In the genomic region with DNA sequence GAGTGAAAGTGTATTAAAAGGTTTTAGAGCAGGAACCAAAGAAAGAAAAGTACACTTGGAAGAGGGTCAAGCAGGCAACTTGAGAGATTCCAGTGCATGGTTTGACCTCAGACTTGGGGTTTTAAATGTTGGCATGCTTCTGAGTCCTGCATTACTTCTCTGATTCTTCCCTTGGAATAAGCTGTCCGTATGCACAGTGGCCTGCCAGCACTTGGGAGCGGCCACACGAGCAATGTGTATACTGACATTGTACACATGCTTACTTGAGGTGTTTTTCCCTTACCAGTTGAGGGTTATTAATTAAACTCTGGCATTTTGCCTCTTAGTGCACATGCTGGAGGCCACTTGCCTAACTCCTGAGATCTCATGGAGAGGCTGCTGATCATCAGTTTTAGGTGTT, we compare ENCODE assay signal across 17 cellular contexts.
A peak's percentile ranks its signal among the peaks of the same experiment; 100 is the strongest.
DNase-seq lines count a peak whose midpoint lies in the region; ATAC-seq and TF ChIP-seq lines count a peak whose summit lies in the region.
"Had no signal": no experiment of that assay in that cellular context is flagged by ENCODE, and none has a peak within 500 bp of the region (broad histone marks: within the 10 kb centered on the region; RNA-seq: fewer than 3 reads in every experiment).

No MANE protein-coding gene starts in this region.

- DNase-seq in DND-41 (no peak), astrocyte of the cerebellum (ENCODE audit: low read depth) (peak; percentile 1), kidney tubule cell (ENCODE audit: low spot score) (peak; percentile 35), C1 segment of cervical spinal cord (lab: John Stamatoyannopoulos, UW) (no peak), COLO668 (lab: John Stamatoyannopoulos, UW; ENCODE audit: unreplicated experiment) (no peak), heart right ventricle (no peak)
- no peak for DNase-seq in activated CD4-positive, alpha-beta T cell treated with anti-CD3 and anti-CD28 coated beads for 48 hours
- DNase-seq: DMS79, GDM1, KBM-7, NCI-H1092 treated with DMSO at 0.1 percent for 48 hours, NCI-H187 treated with DMSO at 0.1 percent for 48 hours, NCI-H82, SHP77 treated with DMSO at 0.1 percent for 48 hours had no signal

- 68 to 76% methylated on average over 3 of the region's 3 CpGs for WGBS in heart right ventricle, 2 donors

- H3K9me3 ChIP-seq in DND-41 (ENCODE audit: insufficient read depth, low read length, severe bottlenecking) (no peaks in the 10 kb centered on the region), heart right ventricle (peaks cover 0 to 27% (median 7%) of the 10 kb centered on the region in 11 donors)

- in situ Hi-C loops in astrocyte of the cerebellum (cut with HindIII; ENCODE audit: low sequenced_read_pairs) = no loop called here

- intact Hi-C loops in heart right ventricle (cut with DNase I) = no loop called here

- H3K4me3 ChIP-seq in DND-41 (ENCODE audit: low read depth in 1 of 2, low read length in 2 of 2) = no peak overlapping the region
- no peak overlapping the region for H3K4me3 ChIP-seq in astrocyte of the cerebellum (ENCODE audit: low read depth, low read length)
- no peak overlapping the region for H3K4me3 ChIP-seq in rectal smooth muscle tissue (ENCODE audit: low read length)
- H3K4me3 ChIP-seq in heart right ventricle = no peak overlapping the region

- H3K27ac ChIP-seq in DND-41 (ENCODE audit: low read length) (no peak overlapping the region), rectal smooth muscle tissue (ENCODE audit: low read depth, low read length) (peak overlapping the region; percentile 37), heart right ventricle (no peak overlapping the region)
- H3K27ac ChIP-seq: C4-2B, HL-60 had no signal

- H3K4me1 ChIP-seq in DND-41 (ENCODE audit: insufficient read depth, low read length) = no peaks in the 10 kb centered on the region
- H3K4me1 ChIP-seq in rectal smooth muscle tissue (ENCODE audit: control insufficient read depth, insufficient read depth, low read length) = peaks cover 10% of the 10 kb centered on the region
- H3K4me1 ChIP-seq in heart right ventricle = no peaks in the 10 kb centered on the region

- ATAC-seq in DND-41 (ENCODE audit: insufficient read depth, low read depth) = no peak
- ATAC-seq in heart right ventricle = no peak

- TF ChIP-seq CTCF in DND-41 (IDR thresholded peaks at IDR 0.05; ENCODE audit: borderline replicate concordance, extremely low read depth, low read length, poor library complexity, severe bottlenecking) (no peak), astrocyte of the cerebellum (IDR thresholded peaks at IDR 0.05; ENCODE audit: low read depth, low read length, missing control alignments) (no peak), heart right ventricle (IDR thresholded peaks at IDR 0.05) (no peak)

- no peak overlapping the region for H3K4me2 ChIP-seq in DND-41 (ENCODE audit: insufficient read depth, low read length)

- no peaks in the 10 kb centered on the region for H4K20me1 ChIP-seq in DND-41 (ENCODE audit: insufficient read depth, low read length)

- H3K36me3 ChIP-seq in DND-41 (ENCODE audit: insufficient read depth, low read length) (no peaks in the 10 kb centered on the region), rectal smooth muscle tissue (ENCODE audit: control insufficient read depth, insufficient read depth, low read length) (no peaks in the 10 kb centered on the region), heart right ventricle (no peaks in the 10 kb centered on the region)

- H3K79me2 ChIP-seq in DND-41 (ENCODE audit: insufficient read depth, low read length) = no peaks in the 10 kb centered on the region

- no peak overlapping the region for H3K9ac ChIP-seq in DND-41 (ENCODE audit: low read depth, low read length)
- H3K9ac ChIP-seq in rectal smooth muscle tissue (ENCODE audit: low read length) = no peak overlapping the region

- H3K27me3 ChIP-seq in DND-41 (ENCODE audit: insufficient read depth, low read length, poor library complexity) (no peaks in the 10 kb centered on the region), rectal smooth muscle tissue (ENCODE audit: control insufficient read depth, insufficient read depth, low read length) (no peaks in the 10 kb centered on the region), heart right ventricle (no peaks in the 10 kb centered on the region)

- H2AFZ ChIP-seq in DND-41 (ENCODE audit: low read depth, low read length) = peak overlapping the region; percentile 56; the same call in 1 of the 2 replicates

Comparison
In these comparisons a context has a peak if more than half of its experiments do, and no peak if none do; other contexts are left out.
1. DNase-seq: peak in astrocyte of the cerebellum (single experiment) and kidney tubule cell (single experiment); none in DND-41 (single experiment), activated CD4-positive, alpha-beta T cell treated with anti-CD3 and anti-CD28 coated beads for 48 hours (single experiment), C1 segment of cervical spinal cord (0 of 14), COLO668 (single experiment) and heart right ventricle (0 of 2).